19 cellular contexts compared by ENCODE assay signal in the genomic region with DNA sequence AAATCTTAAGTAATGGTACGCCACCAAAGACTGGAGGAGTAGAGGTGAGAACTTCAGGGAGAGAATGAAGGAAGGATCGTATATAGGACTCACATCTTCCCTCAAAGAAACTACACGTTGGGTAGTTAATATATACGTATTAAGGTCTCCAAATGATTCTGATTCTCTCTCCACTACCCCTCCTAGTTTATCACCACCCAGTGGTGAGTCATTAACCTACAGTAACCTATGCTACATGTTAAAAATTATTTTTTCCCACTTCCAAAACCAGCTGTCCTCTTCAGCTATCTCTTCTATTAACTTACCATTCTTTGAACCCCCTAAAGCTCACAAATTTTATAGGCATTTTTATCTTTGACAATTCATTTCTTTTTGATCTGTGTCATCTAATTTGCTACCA.
"Had no signal": no experiment of that assay in that cellular context is flagged by ENCODE, and none has a peak within 500 bp of the region (broad histone marks: within the 10 kb centered on the region; RNA-seq: fewer than 3 reads in every experiment).

No MANE protein-coding gene starts in this region.

- DNase-seq: activated CD4-positive, alpha-beta T cell treated with anti-CD3 and anti-CD28 coated beads, Interleukin-2, amount 50 U/mL, for 1 hour; activated CD4-positive, CD25-positive, alpha-beta regulatory T cell treated with anti-CD3 and anti-CD28 coated beads, Interleukin-2, amount 50 U/mL, for 72 hours; activated CD8-positive, alpha-beta memory T cell treated with anti-CD3 and anti-CD28 coated beads, Interleukin-2, amount 50 U/mL, for 4 hours; activated naive CD4-positive, alpha-beta T cell treated with anti-CD3 and anti-CD28 coated beads for 36 hours; activated T-cell treated with anti-CD3 and anti-CD28 coated beads, Interleukin-2, amount 50 U/mL, for 4 hours; cerebellar nuclear complex; effector CD8-positive, alpha-beta T cell; foreskin melanocyte; glutamatergic neuron; hypothalamus; left ventricle myocardium inferior; naive thymus-derived CD8-positive, alpha-beta T cell; psoas muscle; right cardiac atrium; stimulated activated CD4-positive, alpha-beta T cell treated with anti-CD3 and anti-CD28 coated beads, Interleukin-2, amount 100 ng/mL, for 48 hours; testis; upper lobe of right lung had no signal

- H3K9me3 Mint-ChIP-seq: activated naive CD4-positive, alpha-beta T cell treated with anti-CD3 and anti-CD28 coated beads for 36 hours; activated T-cell treated with anti-CD3 and anti-CD28 coated beads, Interleukin-2, amount 50 U/mL, for 4 hours; memory B cell had no signal

- H3K4me1 Mint-ChIP-seq: memory B cell; naive thymus-derived CD8-positive, alpha-beta T cell had no signal

- H3K27me3 Mint-ChIP-seq: memory B cell; naive thymus-derived CD8-positive, alpha-beta T cell had no signal

- H3K4me1 ChIP-seq: breast epithelium, left ventricle myocardium inferior, psoas muscle, testis, upper lobe of right lung had no signal

- H3K4me3 Mint-ChIP-seq: activated naive CD4-positive, alpha-beta T cell treated with anti-CD3 and anti-CD28 coated beads for 36 hours; activated T-cell treated with anti-CD3 and anti-CD28 coated beads, Interleukin-2, amount 50 U/mL, for 4 hours; memory B cell; naive thymus-derived CD8-positive, alpha-beta T cell had no signal

- H3K36me3 ChIP-seq: breast epithelium, left ventricle myocardium inferior, upper lobe of right lung had no signal

- H3K27ac Mint-ChIP-seq: activated naive CD4-positive, alpha-beta T cell treated with anti-CD3 and anti-CD28 coated beads for 36 hours; memory B cell; naive thymus-derived CD8-positive, alpha-beta T cell had no signal

- H3K9me3 ChIP-seq: breast epithelium, left ventricle myocardium inferior, testis, upper lobe of right lung had no signal

- H3K27me3 ChIP-seq: testis, upper lobe of right lung had no signal

- H3K27ac ChIP-seq: breast epithelium, left ventricle myocardium inferior, psoas muscle, testis, upper lobe of right lung had no signal

- H3K4me3 ChIP-seq: breast epithelium, left ventricle myocardium inferior, psoas muscle, testis, upper lobe of right lung had no signal

- H3K36me3 Mint-ChIP-seq: naive thymus-derived CD8-positive, alpha-beta T cell had no signal

- ATAC-seq: activated T-cell treated with anti-CD3 and anti-CD28 coated beads, Interleukin-2, amount 50 U/mL, for 4 hours; naive thymus-derived CD8-positive, alpha-beta T cell; psoas muscle; right cardiac atrium; upper lobe of right lung had no signal
